Comparison of ENCODE assay signal across 8 cellular contexts in genomic region chr11:34840736-34841386, GRCh38.
A peak's percentile ranks its signal among the peaks of the same experiment; 100 is the strongest.
DNase-seq lines count a peak whose midpoint lies in the region; ATAC-seq, FAIRE-seq and TF ChIP-seq lines count a peak whose summit lies in the region.

No MANE protein-coding gene starts in this region.

- TF ChIP-seq POLR2A in breast epithelium (IDR thresholded peaks at IDR 0.05), result no peak
- no peak for TF ChIP-seq POLR2A in HepG2 (IDR thresholded peaks at IDR 0.05; ENCODE audit: insufficient read depth in 1 of 2, low read depth in 2 of 2, low read length in 2 of 2)

- peak overlapping the region; percentile 27 for H3K27ac Mint-ChIP-seq in MCF 10A (ENCODE audit: low read depth, unreplicated experiment)
- H3K27ac Mint-ChIP-seq in activated naive CD8-positive, alpha-beta T cell treated with anti-CD3 and anti-CD28 coated beads, Interleukin-2, amount 50 U/mL, for 24 hours, result no peak overlapping the region

- peak; percentile 60 for DNase-seq in MCF 10A (ENCODE audit: unreplicated experiment)
- no peak for DNase-seq in breast epithelium (ENCODE audit: low spot score in 2 of 2)
- DNase-seq in NCI-H146 treated with DMSO at 0.1 percent for 48 hours (lab: John Stamatoyannopoulos, UW; ENCODE audit: unreplicated experiment), result peak; percentile 9
- peak; percentile 9 for DNase-seq in activated naive CD8-positive, alpha-beta T cell treated with anti-CD3 and anti-CD28 coated beads, Interleukin-2, amount 50 U/mL, for 24 hours
- DNase-seq in HepG2 (ENCODE audit: low spot score), result peak; percentile 57
- no peak for DNase-seq in HPDE6-E6E7 (ENCODE audit: extremely low spot score)
- DNase-seq in islet precursor cell, result no peak

- no peak overlapping the region for H2AFZ ChIP-seq in HepG2 (ENCODE audit: low read length)

- intact Hi-C loops in MCF 10A (cut with micrococcal nuclease) (no loop called here), breast epithelium (cut with DNase I; ENCODE audit: low total_unique reads) (loop anchor here (5.0 kb wide), 1 partner anchor 1434 kb away; no protein-coding TSS in a partner anchor), HepG2 (cut with micrococcal nuclease; ENCODE audit: unreplicated experiment) (no loop called here)

- WGBS in HepG2 (ENCODE audit: low lambda C conversion rate), result 86% methylated on average over 2 of the region's 4 CpGs

- H3K4me1 ChIP-seq in breast epithelium (no peaks in the 10 kb centered on the region), HepG2 (ENCODE audit: insufficient read depth, low read length) (peaks cover 29% of the 10 kb centered on the region)

- H3K36me3 Mint-ChIP-seq in MCF 10A (ENCODE audit: insufficient read depth, unreplicated experiment), result no peaks in the 10 kb centered on the region
- no peaks in the 10 kb centered on the region for H3K36me3 Mint-ChIP-seq in activated naive CD8-positive, alpha-beta T cell treated with anti-CD3 and anti-CD28 coated beads, Interleukin-2, amount 50 U/mL, for 24 hours (ENCODE audit: low read depth)

- no peak overlapping the region for H3K4me3 Mint-ChIP-seq in MCF 10A (ENCODE audit: unreplicated experiment)
- H3K4me3 Mint-ChIP-seq in activated naive CD8-positive, alpha-beta T cell treated with anti-CD3 and anti-CD28 coated beads, Interleukin-2, amount 50 U/mL, for 24 hours, result no peak overlapping the region

- no peak overlapping the region for H3K9ac ChIP-seq in HepG2 (ENCODE audit: insufficient read depth, low read depth, low read length)

- TF ChIP-seq EP300 in HepG2 (IDR thresholded peaks at IDR 0.05; ENCODE audit: low read depth in 2 of 2, low read length in 2 of 2) (no peak), HepG2 (CRISPR knock-in tag; IDR thresholded peaks at IDR 0.05; ENCODE audit: borderline replicate concordance) (no peak)

- POLR2A ChIA-PET in MCF 10A (lab: Yijun Ruan, JAX), result interaction anchor here (0.5 to 0.6 kb wide), 2 partner anchors 100 to 328 kb away, joined by 3 read pairs; no protein-coding TSS in a partner anchor
- POLR2A ChIA-PET in HepG2 (lab: Yijun Ruan, JAX), result no interaction called here

- peak; percentile 73 for ATAC-seq in HG02610 (IDR thresholded peaks at IDR 0.05; ENCODE audit: unreplicated experiment)
- ATAC-seq in activated naive CD8-positive, alpha-beta T cell treated with anti-CD3 and anti-CD28 coated beads, Interleukin-2, amount 50 U/mL, for 24 hours, result peak; percentile 80
- ATAC-seq in HepG2, result peak; percentile 90

- peak; percentile 56 for FAIRE-seq in HepG2 (lab: Jason Lieb, UNC)

- no peak overlapping the region for H3K4me2 ChIP-seq in HepG2 (ENCODE audit: low read depth, low read length)

- H3K27me3 ChIP-seq in breast epithelium, result no peaks in the 10 kb centered on the region
- H3K27me3 ChIP-seq in HepG2 (ENCODE audit: control insufficient read depth in 1 of 2, insufficient read depth in 2 of 2, low read length in 2 of 2), result no peaks in the 10 kb centered on the region

- H3K4me3 ChIP-seq in breast epithelium (no peak overlapping the region), HepG2 (replicated peaks in 1 of 3; ENCODE audit: insufficient read depth in 1 of 3, low read depth in 2 of 3, low read length in 3 of 3) (no peak overlapping the region)

- no peaks in the 10 kb centered on the region for H3K9me3 Mint-ChIP-seq in MCF 10A (ENCODE audit: unreplicated experiment)
- no peaks in the 10 kb centered on the region for H3K9me3 Mint-ChIP-seq in activated naive CD8-positive, alpha-beta T cell treated with anti-CD3 and anti-CD28 coated beads, Interleukin-2, amount 50 U/mL, for 24 hours

- H3K9me3 ChIP-seq in breast epithelium (no peaks in the 10 kb centered on the region), HepG2 (ENCODE audit: low read length) (no peaks in the 10 kb centered on the region)

- BruUV-seq in MCF 10A (replicated peaks; lab: Mats Ljungman, UMichigan) (no TSS peak), HepG2 (replicated peaks; lab: Mats Ljungman, UMichigan) (no TSS peak)

- H3K36me3 ChIP-seq in breast epithelium, result no peaks in the 10 kb centered on the region
- H3K36me3 ChIP-seq in HepG2 (replicated peaks in 1 of 2; ENCODE audit: control insufficient read depth in 1 of 2, insufficient read depth in 2 of 2, low read length in 2 of 2), result no peaks in the 10 kb centered on the region

- in situ Hi-C loops in HepG2 (cut with HindIII; ENCODE audit: extremely low pct_ligation_motif_present, low pct_unique_long_range_greater_than_20kb), result no loop called here

- no peaks in the 10 kb centered on the region for H3K27me3 Mint-ChIP-seq in MCF 10A (ENCODE audit: insufficient read depth, unreplicated experiment)
- H3K27me3 Mint-ChIP-seq in activated naive CD8-positive, alpha-beta T cell treated with anti-CD3 and anti-CD28 coated beads, Interleukin-2, amount 50 U/mL, for 24 hours, result peaks cover 15% of the 10 kb centered on the region

- no peaks in the 10 kb centered on the region for H4K20me1 ChIP-seq in HepG2 (ENCODE audit: insufficient read depth, low read length)

- CTCF ChIA-PET in MCF 10A (lab: Yijun Ruan, JAX) (interaction anchor here (0.6 to 2.0 kb wide), 10 partner anchors 31 to 254 kb away, joined by 3 to 7 read pairs (median 4); no protein-coding TSS in a partner anchor), HepG2 (lab: Yijun Ruan, JAX; ENCODE audit: low intra/inter-chr PET ratio, low total read pairs) (interaction anchor here (0.7 to 1.4 kb wide), 2 partner anchors 51 to 255 kb away, joined by 3 to 6 read pairs; no protein-coding TSS in a partner anchor)

- H3K4me1 Mint-ChIP-seq in MCF 10A (ENCODE audit: insufficient read depth, unreplicated experiment), result no peaks in the 10 kb centered on the region
- no peaks in the 10 kb centered on the region for H3K4me1 Mint-ChIP-seq in activated naive CD8-positive, alpha-beta T cell treated with anti-CD3 and anti-CD28 coated beads, Interleukin-2, amount 50 U/mL, for 24 hours

- TF ChIP-seq RAD21 in HepG2 (CRISPR knock-in tag; IDR thresholded peaks at IDR 0.05), result no peak

- no peaks in the 10 kb centered on the region for H3K79me2 ChIP-seq in HepG2 (ENCODE audit: insufficient read depth, low read length)

- H3K27ac ChIP-seq in breast epithelium (no peak overlapping the region), HepG2 (ENCODE audit: extremely low read length, insufficient read depth, low read length) (no peak overlapping the region)

- peak; percentile 29 for TF ChIP-seq CTCF in MCF 10A (IDR thresholded peaks at IDR 0.05; ENCODE audit: unreplicated experiment)
- TF ChIP-seq CTCF in breast epithelium (IDR thresholded peaks at IDR 0.05), result no peak
- TF ChIP-seq CTCF in HepG2 (CRISPR knock-in tag; IDR thresholded peaks at IDR 0.05), result peak; percentile 67

TF ChIP-seq in HepG2, 621 proteins besides CTCF, POLR2A, EP300 and RAD21 (continues in another document):
- TF ChIP-seq ZBTB46 (CRISPR knock-in tag; IDR thresholded peaks at IDR 0.05; ENCODE audit: borderline replicate concordance), result no peak
- TF ChIP-seq NCOA5 (CRISPR knock-in tag; IDR thresholded peaks at IDR 0.05), result no peak
- no peak for TF ChIP-seq ZBTB43 (CRISPR knock-in tag; conservative IDR thresholded peaks at IDR 0.05)
- no peak for TF ChIP-seq PAF1 (CRISPR knock-in tag; IDR thresholded peaks at IDR 0.05)
- no peak for TF ChIP-seq ELF4 (CRISPR knock-in tag; IDR thresholded peaks at IDR 0.05; ENCODE audit: borderline replicate concordance)

Comparison
In these comparisons a context has a peak if more than half of its experiments do, and no peak if none do; other contexts are left out.
1. DNase-seq: peak in MCF 10A (single experiment), NCI-H146 treated with DMSO at 0.1 percent for 48 hours (single experiment), activated naive CD8-positive, alpha-beta T cell treated with anti-CD3 and anti-CD28 coated beads, Interleukin-2, amount 50 U/mL, for 24 hours (single experiment) and HepG2 (single experiment); none in breast epithelium (0 of 2), HPDE6-E6E7 (single experiment) and islet precursor cell (single experiment).
2. CTCF ChIP-seq: peak in MCF 10A (single experiment) and HepG2 (single experiment); none in breast epithelium (0 of 3).
3. Peak in every context shown above with its lines, with median percentiles within 50 percentile points of each other: ATAC-seq.